In genomic region chr17:36092228-36092627, GRCh38 we compare ENCODE assay signal across 21 cellular contexts. TPM values are rescaled to one million over a fixed set of nuclear protein-coding genes. Genes with fewer than 3 reads are reported as not detected.
A peak's percentile ranks its signal among the peaks of the same experiment; 100 is the strongest.
DNase-seq lines count a peak whose midpoint lies in the region; ATAC-seq and TF ChIP-seq lines count a peak whose summit lies in the region.
"Had no signal": no experiment of that assay in that cellular context is flagged by ENCODE, and none has a peak within 500 bp of the region (broad histone marks: within the 10 kb centered on the region; RNA-seq: fewer than 3 reads in every experiment).

No MANE protein-coding gene starts in this region.

- ATAC-seq in HG02610 (IDR thresholded peaks at IDR 0.05; ENCODE audit: unreplicated experiment) (peak; percentile 24), GM21367 (IDR thresholded peaks at IDR 0.05; ENCODE audit: unreplicated experiment) (no peak)
- ATAC-seq in activated T-cell treated with anti-CD3 and anti-CD28 coated beads, Interleukin-2, amount 50 U/mL, for 72 hours (replicated peaks in 1 of 2): peak; percentile 46 to 53
- ATAC-seq: left colon, SK-N-SH treated with all-trans-retinoic acid at 6 μM for 48 hours had no signal

- H3K27ac Mint-ChIP-seq in activated T-cell treated with anti-CD3 and anti-CD28 coated beads, Interleukin-2, amount 50 U/mL, for 72 hours: peak overlapping the region; percentile 80
- H3K27ac Mint-ChIP-seq: brain had no signal

- H3K4me3 ChIP-seq in adrenal gland (no peak overlapping the region), brain microvascular endothelial cell (ENCODE audit: low read depth, low read length) (no peak overlapping the region)
- H3K4me3 ChIP-seq: skin epidermis had no signal

- no peak for TF ChIP-seq POLR2A in adrenal gland (IDR thresholded peaks at IDR 0.05)

- peaks cover 41% of the 10 kb centered on the region for H3K27me3 Mint-ChIP-seq in activated T-cell treated with anti-CD3 and anti-CD28 coated beads, Interleukin-2, amount 50 U/mL, for 72 hours (ENCODE audit: low read depth)

- H3K27ac ChIP-seq in adrenal gland: no peak overlapping the region
- no peak overlapping the region for H3K27ac ChIP-seq in brain microvascular endothelial cell
- H3K27ac ChIP-seq: parathyroid adenoma, skin epidermis, VCaP had no signal

- no peaks in the 10 kb centered on the region for H3K4me1 ChIP-seq in adrenal gland (replicated peaks in 1 of 2)

- H3K9me3 Mint-ChIP-seq in activated T-cell treated with anti-CD3 and anti-CD28 coated beads, Interleukin-2, amount 50 U/mL, for 72 hours: no peaks in the 10 kb centered on the region
- H3K9me3 Mint-ChIP-seq: brain had no signal

- H3K27me3 ChIP-seq in adrenal gland: no peaks in the 10 kb centered on the region
- H3K27me3 ChIP-seq in brain microvascular endothelial cell (replicated peaks): no peaks in the 10 kb centered on the region

- no peaks in the 10 kb centered on the region for H3K36me3 Mint-ChIP-seq in activated T-cell treated with anti-CD3 and anti-CD28 coated beads, Interleukin-2, amount 50 U/mL, for 72 hours (ENCODE audit: insufficient read depth in 2 of 2)
- H3K36me3 Mint-ChIP-seq: brain had no signal

- no peak for TF ChIP-seq CTCF in adrenal gland (IDR thresholded peaks at IDR 0.05)
- TF ChIP-seq CTCF in brain microvascular endothelial cell (IDR thresholded peaks at IDR 0.05; ENCODE audit: low read depth, low read length, missing control alignments): no peak

- DNase-seq in activated T-cell treated with anti-CD3 and anti-CD28 coated beads for 24 hours (ENCODE audit: low read depth): peak; percentile 30
- DNase-seq in activated T-cell treated with anti-CD3 and anti-CD28 coated beads, Interleukin-2, amount 50 U/mL, for 1 hour: no peak
- DNase-seq in activated T-cell treated with anti-CD3 and anti-CD28 coated beads, Interleukin-2, amount 50 U/mL, for 72 hours: peak; percentile 45 to 57
- peak; percentile 60 for DNase-seq in stimulated activated CD8-positive, alpha-beta memory T cell treated with anti-CD3 and anti-CD28 coated beads, Interleukin-4, amount 100 ng/mL, for 48 hours
- DNase-seq in adrenal gland: no peak
- no peak for DNase-seq in brain microvascular endothelial cell
- DNase-seq: activated effector memory CD4-positive, alpha-beta T cell treated with Interleukin-2 at 50 U/mL for 16 hours; Calu3; effector CD8-positive, alpha-beta T cell; left colon; NCI-H510A treated with DMSO at 0.1 percent for 48 hours had no signal

- WGBS in adrenal gland, 4 donors: 50 to 54% (median 51%) methylated on average over 4 of the region's 4 CpGs

- peaks cover 48% of the 10 kb centered on the region for H3K4me1 Mint-ChIP-seq in activated T-cell treated with anti-CD3 and anti-CD28 coated beads, Interleukin-2, amount 50 U/mL, for 72 hours (ENCODE audit: low read depth)
- H3K4me1 Mint-ChIP-seq: brain had no signal

- H3K36me3 ChIP-seq in adrenal gland (replicated peaks in 1 of 2) (no peaks in the 10 kb centered on the region), brain microvascular endothelial cell (replicated peaks) (no peaks in the 10 kb centered on the region)

- in situ Hi-C loops in brain microvascular endothelial cell (cut with HindIII; ENCODE audit: low pct_ligation_motif_present, low sequenced_read_pairs): no loop called here

- intact Hi-C loops in adrenal gland (cut with DNase I): no loop called here

- H3K9me3 ChIP-seq in adrenal gland (replicated peaks in 1 of 3): no peaks in the 10 kb centered on the region

- H3K4me3 Mint-ChIP-seq in activated T-cell treated with anti-CD3 and anti-CD28 coated beads, Interleukin-2, amount 50 U/mL, for 72 hours: peak overlapping the region in 1 of 2 donors; percentile 8
- H3K4me3 Mint-ChIP-seq: brain had no signal

RNA-seq across cellular contexts. Expression of gene CCL3, which starts 2.3 kb away (rescaled TPM):
- total RNA-seq in activated T-cell treated with anti-CD3 and anti-CD28 coated beads, Interleukin-2, amount 50 U/mL, for 72 hours: 100 to 1,000 TPM in 1 of 2 donors, 10 to 100 TPM in 1; 79.6 to 336 TPM
- 10 to 100 TPM in 2 of 8 donors, 1 to 10 TPM in 5, under 1 TPM in 1; 0.54 to 15.3 (median 5.1) TPM for total RNA-seq in adrenal gland
- polyA plus RNA-seq in adrenal gland: 1 to 10 TPM; 3.8 to 9.9 (median 5.2) TPM
- total RNA-seq: Calu3, G401, LHCN-M2 had no signal
- polyA plus RNA-seq: AG04450 had no signal

RNA-seq across cellular contexts. Expression of gene CCL4, which starts 11.4 kb away (rescaled TPM):
- total RNA-seq in activated T-cell treated with anti-CD3 and anti-CD28 coated beads, Interleukin-2, amount 50 U/mL, for 72 hours: 100 to 1,000 TPM in 1 of 2 donors, 10 to 100 TPM in 1; 63.9 to 200 TPM
- 10 to 100 TPM in 2 of 8 donors, 1 to 10 TPM in 5, under 1 TPM in 1; 0.72 to 17.5 (median 6.5) TPM for total RNA-seq in adrenal gland
- polyA plus RNA-seq in adrenal gland: 10 to 100 TPM in 1 of 3 donors, 1 to 10 TPM in 2; 3.8 to 10.0 (median 5.2) TPM
- total RNA-seq: Calu3, G401, LHCN-M2 had no signal
- polyA plus RNA-seq: AG04450 had no signal

RNA-seq across cellular contexts. Expression of gene CCL18, which starts 28.2 kb away (rescaled TPM):
- total RNA-seq in activated T-cell treated with anti-CD3 and anti-CD28 coated beads, Interleukin-2, amount 50 U/mL, for 72 hours: 1 to 10 TPM in 1 of 2 donors, under 1 TPM in 1; 0.48 to 1.5 TPM
- 1 to 10 TPM in 4 of 8 donors, under 1 TPM in 1, not detected in 3; 0.32 to 2.2 (median 1.6) TPM for total RNA-seq in adrenal gland
- 1 to 10 TPM in 2 of 3 donors, not detected in 1; 1.2 to 5.2 TPM for polyA plus RNA-seq in adrenal gland
- total RNA-seq: Calu3, G401, LHCN-M2 had no signal
- polyA plus RNA-seq: AG04450 had no signal

Comparison
In these comparisons a context has a peak if more than half of its experiments do, and no peak if none do; other contexts are left out.
1. DNase-seq: peak in activated T-cell treated with anti-CD3 and anti-CD28 coated beads for 24 hours (single experiment), activated T-cell treated with anti-CD3 and anti-CD28 coated beads, Interleukin-2, amount 50 U/mL, for 72 hours (2 of 2) and stimulated activated CD8-positive, alpha-beta memory T cell treated with anti-CD3 and anti-CD28 coated beads, Interleukin-4, amount 100 ng/mL, for 48 hours (single experiment); none in activated T-cell treated with anti-CD3 and anti-CD28 coated beads, Interleukin-2, amount 50 U/mL, for 1 hour (single experiment), adrenal gland (0 of 7) and brain microvascular endothelial cell (single experiment).
2. RNA of gene CCL3, which starts 2.3 kb away (total RNA-seq): 79.6 to 336 TPM in activated T-cell treated with anti-CD3 and anti-CD28 coated beads, Interleukin-2, amount 50 U/mL, for 72 hours; 0.54 to 15.3 TPM in adrenal gland; every median in the first group is over 4 times any median in the second.